7 cellular contexts compared by ENCODE assay signal in the genomic region with DNA sequence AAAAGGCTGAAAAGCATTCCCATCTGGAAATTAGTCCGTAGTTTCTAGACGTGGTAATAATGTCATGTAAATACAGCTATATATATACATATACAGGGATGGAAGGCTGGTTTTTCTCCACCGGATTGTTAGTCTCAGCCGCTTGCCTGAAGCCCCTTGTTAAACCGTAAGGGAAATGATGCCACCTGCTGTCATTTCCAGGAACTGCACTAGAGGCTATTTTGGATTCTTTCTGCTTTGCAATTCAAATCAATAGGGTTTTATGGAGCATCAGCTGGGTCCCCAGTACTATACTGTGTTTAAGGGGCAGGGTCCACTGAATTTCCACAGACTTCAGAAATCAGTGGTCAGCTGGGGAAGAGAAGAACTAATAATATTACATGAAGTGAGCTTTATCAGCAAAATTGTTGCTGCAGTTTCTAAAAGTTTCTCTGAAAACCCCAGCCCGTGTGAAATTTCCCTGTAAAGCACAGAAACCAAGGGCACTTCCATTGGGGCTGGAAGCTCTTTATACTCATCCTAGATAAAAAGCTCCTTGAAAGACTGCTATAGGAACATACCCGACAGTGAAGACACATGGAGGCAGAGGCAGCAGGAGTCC.
DNase-seq lines count a peak whose midpoint lies in the region; ATAC-seq and TF ChIP-seq lines count a peak whose summit lies in the region.

No MANE protein-coding gene starts in this region.

- ATAC-seq in HG03432 (IDR thresholded peaks at IDR 0.05; ENCODE audit: unreplicated experiment) (peak; percentile 62), memory B cell (ENCODE audit: low read depth) (peak; percentile 80)

- peaks cover 44% of the 10 kb centered on the region for H3K36me3 Mint-ChIP-seq in memory B cell

- no peaks in the 10 kb centered on the region for H3K9me3 Mint-ChIP-seq in memory B cell

- no peak overlapping the region for H3K4me3 Mint-ChIP-seq in memory B cell

- H3K4me1 Mint-ChIP-seq in memory B cell, result peaks cover 26% of the 10 kb centered on the region

- no peak overlapping the region for H3K27ac Mint-ChIP-seq in memory B cell

- TF ChIP-seq CTCF in GM12873 (IDR thresholded peaks at IDR 0.05; ENCODE audit: insufficient read depth, low read depth, low read length, missing control alignments), result peak; percentile 87

- DNase-seq in NCI-H774 (lab: John Stamatoyannopoulos, UW) (peak; percentile 72), ecto neural progenitor cell (ENCODE audit: low spot score) (peak; percentile 84), memory B cell (ENCODE audit: low spot score in 2 of 2) (peak; percentile 85 to 87)
- DNase-seq in activated CD4-positive, alpha-beta T cell treated with anti-CD3 and anti-CD28 coated beads, Interleukin-2, amount 50 U/mL, for 48 hours, result peak; percentile 87 to 90
- DNase-seq in stimulated activated CD8-positive, alpha-beta memory T cell treated with anti-CD3 and anti-CD28 coated beads, Interleukin-2, amount 100 ng/mL, for 1 hour (ENCODE audit: low read depth in 2 of 2), result peak; percentile 55 to 62

- H3K27me3 Mint-ChIP-seq in memory B cell, result no peaks in the 10 kb centered on the region

Comparison
In these comparisons a context has a peak if more than half of its experiments do, and no peak if none do; other contexts are left out.
1. Peak in every context shown above with its lines: DNase-seq and ATAC-seq.